In the genomic region with DNA sequence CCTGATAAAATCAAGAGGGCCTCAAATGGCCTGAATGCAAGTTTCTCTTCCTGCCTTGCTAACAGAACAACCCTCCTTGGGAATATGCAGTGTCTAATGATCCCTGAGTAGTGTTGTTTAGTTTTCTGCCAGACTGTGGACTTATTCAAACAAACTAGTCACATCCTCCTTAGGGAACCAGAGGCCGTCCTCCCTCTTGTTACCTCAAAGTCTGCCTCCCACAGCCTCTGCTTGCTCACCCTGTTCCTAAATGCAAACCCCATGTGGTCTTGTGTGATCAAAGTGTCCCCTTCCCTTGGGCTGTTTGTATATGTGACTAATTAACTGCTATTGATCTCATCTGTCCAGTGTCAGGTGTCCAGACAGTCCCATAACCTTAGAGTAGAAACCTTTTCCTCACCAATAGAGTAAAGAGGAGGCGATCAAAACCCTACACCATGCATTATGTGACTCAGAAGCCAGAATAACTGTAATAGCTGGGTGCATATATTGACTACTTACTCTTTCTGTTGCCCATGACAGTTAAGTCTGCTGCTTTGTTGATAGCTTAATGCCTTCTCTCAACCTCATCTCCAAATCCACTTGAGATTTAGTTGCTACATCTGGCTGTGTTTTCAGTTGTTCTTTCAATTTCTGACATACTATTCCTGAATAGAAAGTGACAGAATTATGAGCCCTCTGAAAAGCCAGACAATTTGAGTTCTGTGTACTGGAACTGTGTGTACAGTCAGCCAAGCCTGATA, we compare ENCODE assay signal across 1 cellular context.
A peak's percentile ranks its signal among the peaks of the same experiment; 100 is the strongest.
TF ChIP-seq lines count a peak whose summit lies in the region.

No MANE protein-coding gene starts in this region.

TF ChIP-seq in neural cell, 6 proteins besides CTCF, POLR2A, EP300 and RAD21 (continued from another document):
- TF ChIP-seq, protein P1, sequence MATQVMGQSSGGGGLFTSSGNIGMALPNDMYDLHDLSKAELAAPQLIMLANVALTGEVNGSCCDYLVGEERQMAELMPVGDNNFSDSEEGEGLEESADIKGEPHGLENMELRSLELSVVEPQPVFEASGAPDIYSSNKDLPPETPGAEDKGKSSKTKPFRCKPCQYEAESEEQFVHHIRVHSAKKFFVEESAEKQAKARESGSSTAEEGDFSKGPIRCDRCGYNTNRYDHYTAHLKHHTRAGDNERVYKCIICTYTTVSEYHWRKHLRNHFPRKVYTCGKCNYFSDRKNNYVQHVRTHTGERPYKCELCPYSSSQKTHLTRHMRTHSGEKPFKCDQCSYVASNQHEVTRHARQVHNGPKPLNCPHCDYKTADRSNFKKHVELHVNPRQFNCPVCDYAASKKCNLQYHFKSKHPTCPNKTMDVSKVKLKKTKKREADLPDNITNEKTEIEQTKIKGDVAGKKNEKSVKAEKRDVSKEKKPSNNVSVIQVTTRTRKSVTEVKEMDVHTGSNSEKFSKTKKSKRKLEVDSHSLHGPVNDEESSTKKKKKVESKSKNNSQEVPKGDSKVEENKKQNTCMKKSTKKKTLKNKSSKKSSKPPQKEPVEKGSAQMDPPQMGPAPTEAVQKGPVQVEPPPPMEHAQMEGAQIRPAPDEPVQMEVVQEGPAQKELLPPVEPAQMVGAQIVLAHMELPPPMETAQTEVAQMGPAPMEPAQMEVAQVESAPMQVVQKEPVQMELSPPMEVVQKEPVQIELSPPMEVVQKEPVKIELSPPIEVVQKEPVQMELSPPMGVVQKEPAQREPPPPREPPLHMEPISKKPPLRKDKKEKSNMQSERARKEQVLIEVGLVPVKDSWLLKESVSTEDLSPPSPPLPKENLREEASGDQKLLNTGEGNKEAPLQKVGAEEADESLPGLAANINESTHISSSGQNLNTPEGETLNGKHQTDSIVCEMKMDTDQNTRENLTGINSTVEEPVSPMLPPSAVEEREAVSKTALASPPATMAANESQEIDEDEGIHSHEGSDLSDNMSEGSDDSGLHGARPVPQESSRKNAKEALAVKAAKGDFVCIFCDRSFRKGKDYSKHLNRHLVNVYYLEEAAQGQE (IDR thresholded peaks at IDR 0.05; ENCODE audit: borderline replicate concordance): peak; percentile 35
